Comparison of ENCODE assay signal across 19 cellular contexts in genomic region chr12:72453079-72453478, GRCh38.
DNase-seq lines count a peak whose midpoint lies in the region; ATAC-seq, FAIRE-seq and TF ChIP-seq lines count a peak whose summit lies in the region.
"Had no signal": no experiment of that assay in that cellular context is flagged by ENCODE, and none has a peak within 500 bp of the region (broad histone marks: within the 10 kb centered on the region; RNA-seq: fewer than 3 reads in every experiment).

No MANE protein-coding gene starts in this region.

- H3K4me3 ChIP-seq in adipocyte (ENCODE audit: low read length) = no peak overlapping the region
- peak overlapping the region; percentile 20 for H3K4me3 ChIP-seq in endodermal cell (ENCODE audit: low read length)
- H3K4me3 ChIP-seq in pancreas = no peak overlapping the region
- H3K4me3 ChIP-seq: HAP-1 had no signal

- H3K4me1 Mint-ChIP-seq in endodermal cell = no peaks in the 10 kb centered on the region
- no peaks in the 10 kb centered on the region for H3K4me1 Mint-ChIP-seq in stimulated activated naive CD8-positive, alpha-beta T cell treated with anti-CD3 and anti-CD28 coated beads, Interleukin-15, amount 100 ng/mL, for 72 hours
- H3K4me1 Mint-ChIP-seq: CD4-positive, alpha-beta memory T cell had no signal

- FAIRE-seq in pancreas (lab: Jason Lieb, UNC) = no peak
- FAIRE-seq: GM12891, GM18507, H54 had no signal

- peaks cover 19% of the 10 kb centered on the region for H3K4me1 ChIP-seq in adipocyte (ENCODE audit: control insufficient read depth, insufficient read depth, low read length)
- no peaks in the 10 kb centered on the region for H3K4me1 ChIP-seq in endodermal cell (ENCODE audit: control insufficient read depth, insufficient read depth, low read length)
- H3K4me1 ChIP-seq in pancreas = peaks cover 0 to 33% (median 12%) of the 10 kb centered on the region in 3 donors

- H3K27ac ChIP-seq in endodermal cell (ENCODE audit: low read depth, low read length) = no peak overlapping the region
- peak overlapping the region in 3 of 4 donors; percentile 18 to 56 (median 44) for H3K27ac ChIP-seq in pancreas

- intact Hi-C loops in pancreas (cut with DNase I) = no loop called here

- H3K9me3 Mint-ChIP-seq in endodermal cell = peaks cover 20% of the 10 kb centered on the region
- H3K9me3 Mint-ChIP-seq in stimulated activated naive CD8-positive, alpha-beta T cell treated with anti-CD3 and anti-CD28 coated beads, Interleukin-15, amount 100 ng/mL, for 72 hours = peaks cover 9 to 14% of the 10 kb centered on the region in 2 donors

- H3K27ac Mint-ChIP-seq in endodermal cell = no peak overlapping the region
- H3K27ac Mint-ChIP-seq in stimulated activated naive CD8-positive, alpha-beta T cell treated with anti-CD3 and anti-CD28 coated beads, Interleukin-15, amount 100 ng/mL, for 72 hours = no peak overlapping the region
- H3K27ac Mint-ChIP-seq: CD4-positive, alpha-beta memory T cell; HFFc6 had no signal

- TF ChIP-seq CTCF in endodermal cell (conservative IDR thresholded peaks at IDR 0.05) = no peak
- TF ChIP-seq CTCF in pancreas (IDR thresholded peaks at IDR 0.05) = no peak

- no peaks in the 10 kb centered on the region for H3K36me3 ChIP-seq in adipocyte (ENCODE audit: control insufficient read depth, insufficient read depth, low read length, severe bottlenecking)
- H3K36me3 ChIP-seq in endodermal cell (ENCODE audit: control insufficient read depth, insufficient read depth, low read length) = no peaks in the 10 kb centered on the region
- no peaks in the 10 kb centered on the region for H3K36me3 ChIP-seq in pancreas
- H3K36me3 ChIP-seq: HAP-1 had no signal

- no peaks in the 10 kb centered on the region for H3K36me3 Mint-ChIP-seq in endodermal cell (ENCODE audit: low read depth)
- H3K36me3 Mint-ChIP-seq: CD4-positive, alpha-beta memory T cell had no signal

- no peaks in the 10 kb centered on the region for H3K27me3 ChIP-seq in adipocyte (replicated peaks; ENCODE audit: control insufficient read depth, insufficient read depth, low read length)
- H3K27me3 ChIP-seq in endodermal cell (ENCODE audit: control insufficient read depth, insufficient read depth, low read length, poor library complexity, severe bottlenecking) = no peaks in the 10 kb centered on the region
- H3K27me3 ChIP-seq in pancreas = no peaks in the 10 kb centered on the region

- peaks cover 10% of the 10 kb centered on the region for H3K9me3 ChIP-seq in adipocyte (ENCODE audit: control insufficient read depth, low read length)
- peaks cover 33% of the 10 kb centered on the region for H3K9me3 ChIP-seq in endodermal cell (ENCODE audit: control insufficient read depth, low read length)
- no peaks in the 10 kb centered on the region for H3K9me3 ChIP-seq in pancreas
- H3K9me3 ChIP-seq: HAP-1 had no signal

- ATAC-seq in pancreas = peak; percentile 81 to 92 (median 84)
- no peak for ATAC-seq in stimulated activated naive CD8-positive, alpha-beta T cell treated with anti-CD3 and anti-CD28 coated beads, Interleukin-15, amount 100 ng/mL, for 72 hours

- DNase-seq in adipocyte (ENCODE audit: low read depth) (no peak), endodermal cell (no peak), pancreas (no peak), NCI-H1105 treated with DMSO at 0.1 percent for 48 hours (lab: John Stamatoyannopoulos, UW) (no peak)
- no peak for DNase-seq in stimulated activated naive CD8-positive, alpha-beta T cell treated with anti-CD3 and anti-CD28 coated beads, Interleukin-15, amount 100 ng/mL, for 72 hours
- DNase-seq in stimulated activated CD4-positive, alpha-beta T cell treated with anti-CD3 and anti-CD28 coated beads, Interleukin-2, amount 100 ng/mL, for 48 hours = no peak
- DNase-seq: C1 segment of cervical spinal cord; Calu3; CD4-positive, alpha-beta memory T cell; COR-L47; DMS53; DMS79 treated with DMSO at 0.1 percent for 48 hours; GF-D8; GOT3; HFFc6 had no signal

- H3K4me3 Mint-ChIP-seq in endodermal cell = no peak overlapping the region
- no peak overlapping the region for H3K4me3 Mint-ChIP-seq in stimulated activated naive CD8-positive, alpha-beta T cell treated with anti-CD3 and anti-CD28 coated beads, Interleukin-15, amount 100 ng/mL, for 72 hours
- H3K4me3 Mint-ChIP-seq: CD4-positive, alpha-beta memory T cell; HFFc6 had no signal

- H3K27me3 Mint-ChIP-seq in endodermal cell (ENCODE audit: insufficient read depth) = no peaks in the 10 kb centered on the region
- H3K27me3 Mint-ChIP-seq in stimulated activated naive CD8-positive, alpha-beta T cell treated with anti-CD3 and anti-CD28 coated beads, Interleukin-15, amount 100 ng/mL, for 72 hours = no peaks in the 10 kb centered on the region
- H3K27me3 Mint-ChIP-seq: CD4-positive, alpha-beta memory T cell had no signal

- peak overlapping the region; percentile 12 for H3K9ac ChIP-seq in adipocyte (ENCODE audit: low read length)
- no peak overlapping the region for H3K9ac ChIP-seq in endodermal cell (ENCODE audit: extremely low read depth, low read length, poor library complexity, severe bottlenecking)
